In genomic region chr2:167188596-167188967, GRCh38 we compare ENCODE assay signal across 32 cellular contexts.
A peak's percentile ranks its signal among the peaks of the same experiment; 100 is the strongest.
DNase-seq lines count a peak whose midpoint lies in the region; ATAC-seq lines count a peak whose summit lies in the region.
"Had no signal": no experiment of that assay in that cellular context is flagged by ENCODE, and none has a peak within 500 bp of the region (broad histone marks: within the 10 kb centered on the region; RNA-seq: fewer than 3 reads in every experiment).

No MANE protein-coding gene starts in this region.

- H3K4me3 Mint-ChIP-seq in activated CD8-positive, alpha-beta memory T cell treated with anti-CD3 and anti-CD28 coated beads, Interleukin-2, amount 10 ng/mL, durations not matched to agents 7 days and 5 days: no peak overlapping the region
- H3K4me3 Mint-ChIP-seq: activated naive CD4-positive, alpha-beta T cell treated with anti-CD3 and anti-CD28 coated beads, Interleukin-2, amount 50 U/mL, for 24 hours; endodermal cell; H9; stimulated activated memory B cell treated with anti-CD40 and anti-IgM and Interleukin-4, amounts not matched to agents 10 μg/mL and 1 μg/mL and 100 μg/mL, for 72 hours had no signal

- no peaks in the 10 kb centered on the region for H3K27me3 Mint-ChIP-seq in activated CD8-positive, alpha-beta memory T cell treated with anti-CD3 and anti-CD28 coated beads, Interleukin-2, amount 10 ng/mL, durations not matched to agents 7 days and 5 days
- H3K27me3 Mint-ChIP-seq: activated naive CD4-positive, alpha-beta T cell treated with anti-CD3 and anti-CD28 coated beads, Interleukin-2, amount 50 U/mL, for 24 hours; progenitor cell of endocrine pancreas; stimulated activated memory B cell treated with anti-CD40 and anti-IgM and Interleukin-4, amounts not matched to agents 10 μg/mL and 1 μg/mL and 100 μg/mL, for 72 hours had no signal

- no peaks in the 10 kb centered on the region for H3K4me1 ChIP-seq in mesenchymal stem cell (ENCODE audit: control insufficient read depth, insufficient read depth, low read depth, low read length)
- H3K4me1 ChIP-seq in skeletal muscle tissue (ENCODE audit: control insufficient read depth in 3 of 3, insufficient read depth in 3 of 3, low read length in 3 of 3): peaks cover 10 to 22% (median 13%) of the 10 kb centered on the region in 3 donors
- H3K4me1 ChIP-seq: BLaER1 treated with 17β-estradiol and CSF1 and Interleukin-3, amounts not matched to agents 10 nM and 100 nM; upper lobe of right lung had no signal

- DNase-seq in DMS 273 (lab: John Stamatoyannopoulos, UW; ENCODE audit: unreplicated experiment) (peak; percentile 63), DMS 273 treated with DMSO at 0.1 percent for 48 hours (lab: John Stamatoyannopoulos, UW) (no peak), cerebellum (ENCODE audit: low spot score) (peak; percentile 30), mesenchymal stem cell (no peak)
- DNase-seq in activated CD8-positive, alpha-beta memory T cell treated with anti-CD3 and anti-CD28 coated beads, Interleukin-2, amount 10 ng/mL, durations not matched to agents 7 days and 5 days: no peak
- DNase-seq: activated CD4-positive, alpha-beta T cell treated with anti-CD3 and anti-CD28 coated beads for 48 hours; activated CD8-positive, alpha-beta memory T cell treated with anti-CD3 and anti-CD28 coated beads for 24 hours; amygdala; dermis blood vessel endothelial cell; DMS79; endodermal cell; foreskin fibroblast; GDM1; H9; mammary epithelial cell; NCI-H1105; NCI-H1930; NCI-H526 treated with DMSO at 0.1 percent for 48 hours; SHP77 treated with DMSO at 0.1 percent for 48 hours; SW 1271; T-helper 9 cell; upper lobe of right lung had no signal

- no peaks in the 10 kb centered on the region for H3K4me1 Mint-ChIP-seq in activated CD8-positive, alpha-beta memory T cell treated with anti-CD3 and anti-CD28 coated beads, Interleukin-2, amount 10 ng/mL, durations not matched to agents 7 days and 5 days
- H3K4me1 Mint-ChIP-seq: activated naive CD4-positive, alpha-beta T cell treated with anti-CD3 and anti-CD28 coated beads, Interleukin-2, amount 50 U/mL, for 24 hours; stimulated activated memory B cell treated with anti-CD40 and anti-IgM and Interleukin-4, amounts not matched to agents 10 μg/mL and 1 μg/mL and 100 μg/mL, for 72 hours had no signal

- H3K9me3 Mint-ChIP-seq in activated CD8-positive, alpha-beta memory T cell treated with anti-CD3 and anti-CD28 coated beads, Interleukin-2, amount 10 ng/mL, durations not matched to agents 7 days and 5 days (ENCODE audit: low read depth): no peaks in the 10 kb centered on the region
- H3K9me3 Mint-ChIP-seq: activated naive CD4-positive, alpha-beta T cell treated with anti-CD3 and anti-CD28 coated beads, Interleukin-2, amount 50 U/mL, for 24 hours; endodermal cell; H9; stimulated activated memory B cell treated with anti-CD40 and anti-IgM and Interleukin-4, amounts not matched to agents 10 μg/mL and 1 μg/mL and 100 μg/mL, for 72 hours had no signal

- no peak overlapping the region for H3K4ac ChIP-seq in mesenchymal stem cell (ENCODE audit: low read depth in 1 of 2, low read length in 2 of 2)

- no peak overlapping the region for H3K23ac ChIP-seq in mesenchymal stem cell (ENCODE audit: low read length in 2 of 2)

- no peak overlapping the region for H3K14ac ChIP-seq in mesenchymal stem cell (ENCODE audit: low read length in 2 of 2)

- H3K27ac ChIP-seq in mesenchymal stem cell (ENCODE audit: low read length, poor library complexity, severe bottlenecking) (no peak overlapping the region), skeletal muscle tissue (ENCODE audit: low read depth, low read length) (peak overlapping the region; percentile 93)
- H3K27ac ChIP-seq: 22Rv1; BLaER1 treated with 17β-estradiol and CSF1 and Interleukin-3, amounts not matched to agents 10 nM and 100 nM; skin epidermis; upper lobe of right lung had no signal

- H3K9ac ChIP-seq in mesenchymal stem cell (ENCODE audit: low read length) (peak overlapping the region; percentile 4), skeletal muscle tissue (ENCODE audit: low read depth in 1 of 3, low read length in 3 of 3) (peak overlapping the region; percentile 88 to 90 (median 88))
- H3K9ac ChIP-seq: BLaER1 treated with 17β-estradiol and CSF1 and Interleukin-3, amounts not matched to agents 10 nM and 100 nM had no signal

- H2AK5ac ChIP-seq in mesenchymal stem cell (ENCODE audit: low read length, severe bottlenecking): no peak overlapping the region

- H3K18ac ChIP-seq in mesenchymal stem cell (ENCODE audit: low read depth in 1 of 2, low read length in 2 of 2): no peak overlapping the region

- no peak overlapping the region for H2AFZ ChIP-seq in mesenchymal stem cell (ENCODE audit: low read depth, low read length)

- no peak overlapping the region for H2BK15ac ChIP-seq in mesenchymal stem cell (ENCODE audit: low read depth, poor library complexity, severe bottlenecking)

- H2BK120ac ChIP-seq in mesenchymal stem cell (ENCODE audit: low read depth, low read length): no peak overlapping the region

- no peak overlapping the region for H3K27ac Mint-ChIP-seq in activated CD8-positive, alpha-beta memory T cell treated with anti-CD3 and anti-CD28 coated beads, Interleukin-2, amount 10 ng/mL, durations not matched to agents 7 days and 5 days
- H3K27ac Mint-ChIP-seq: activated naive CD4-positive, alpha-beta T cell treated with anti-CD3 and anti-CD28 coated beads, Interleukin-2, amount 50 U/mL, for 24 hours; endodermal cell; progenitor cell of endocrine pancreas; stimulated activated memory B cell treated with anti-CD40 and anti-IgM and Interleukin-4, amounts not matched to agents 10 μg/mL and 1 μg/mL and 100 μg/mL, for 72 hours had no signal

- H3K79me1 ChIP-seq in mesenchymal stem cell (replicated peaks; ENCODE audit: low read length, poor library complexity, severe bottlenecking): no peaks in the 10 kb centered on the region

- H4K91ac ChIP-seq in mesenchymal stem cell (ENCODE audit: low read length): no peak overlapping the region

- ATAC-seq in GM18517 (IDR thresholded peaks at IDR 0.05; ENCODE audit: unreplicated experiment) (no peak), GM19035 (IDR thresholded peaks at IDR 0.05; ENCODE audit: unreplicated experiment) (no peak)
- no peak for ATAC-seq in activated CD8-positive, alpha-beta memory T cell treated with anti-CD3 and anti-CD28 coated beads, Interleukin-2, amount 10 ng/mL, durations not matched to agents 7 days and 5 days
- ATAC-seq: K562; stimulated activated memory B cell treated with anti-CD40 and anti-IgM and Interleukin-4, amounts not matched to agents 10 μg/mL and 1 μg/mL and 100 μg/mL, for 72 hours; upper lobe of right lung had no signal

- no peak overlapping the region for H4K8ac ChIP-seq in mesenchymal stem cell (ENCODE audit: low read length)

- H3K9me3 ChIP-seq in mesenchymal stem cell (ENCODE audit: control insufficient read depth, low read length) (no peaks in the 10 kb centered on the region), skeletal muscle tissue (ENCODE audit: control insufficient read depth in 3 of 3, low read length in 3 of 3) (no peaks in the 10 kb centered on the region)
- H3K9me3 ChIP-seq: BLaER1 treated with 17β-estradiol and CSF1 and Interleukin-3, amounts not matched to agents 10 nM and 100 nM; upper lobe of right lung had no signal

- H3K4me2 ChIP-seq in mesenchymal stem cell (ENCODE audit: low read length, poor library complexity, severe bottlenecking): no peak overlapping the region
- H3K4me2 ChIP-seq: BLaER1 treated with 17β-estradiol and CSF1 and Interleukin-3, amounts not matched to agents 10 nM and 100 nM had no signal

- no peak overlapping the region for H2BK12ac ChIP-seq in mesenchymal stem cell (ENCODE audit: low read length in 2 of 2)

- H3K27me3 ChIP-seq in mesenchymal stem cell (ENCODE audit: control insufficient read depth in 1 of 2, insufficient read depth in 1 of 2, low read length in 2 of 2) (no peaks in the 10 kb centered on the region), skeletal muscle tissue (ENCODE audit: control insufficient read depth in 3 of 3, insufficient read depth in 3 of 3, low read length in 3 of 3) (no peaks in the 10 kb centered on the region)
- H3K27me3 ChIP-seq: BLaER1 treated with 17β-estradiol and CSF1 and Interleukin-3, amounts not matched to agents 10 nM and 100 nM; upper lobe of right lung had no signal

- H3K36me3 ChIP-seq in mesenchymal stem cell (ENCODE audit: control insufficient read depth in 1 of 2, insufficient read depth in 2 of 2, low read depth in 1 of 2, low read length in 2 of 2) (no peaks in the 10 kb centered on the region), skeletal muscle tissue (ENCODE audit: control insufficient read depth in 3 of 3, insufficient read depth in 3 of 3, low read length in 3 of 3) (no peaks in the 10 kb centered on the region)
- H3K36me3 ChIP-seq: BLaER1 treated with 17β-estradiol and CSF1 and Interleukin-3, amounts not matched to agents 10 nM and 100 nM; upper lobe of right lung had no signal

- H3K36me3 Mint-ChIP-seq in activated CD8-positive, alpha-beta memory T cell treated with anti-CD3 and anti-CD28 coated beads, Interleukin-2, amount 10 ng/mL, durations not matched to agents 7 days and 5 days: no peaks in the 10 kb centered on the region
- H3K36me3 Mint-ChIP-seq: activated naive CD4-positive, alpha-beta T cell treated with anti-CD3 and anti-CD28 coated beads, Interleukin-2, amount 50 U/mL, for 24 hours; stimulated activated memory B cell treated with anti-CD40 and anti-IgM and Interleukin-4, amounts not matched to agents 10 μg/mL and 1 μg/mL and 100 μg/mL, for 72 hours had no signal

- no peak overlapping the region for H2BK5ac ChIP-seq in mesenchymal stem cell (ENCODE audit: low read depth, low read length, poor library complexity, severe bottlenecking)

- WGBS in mesenchymal stem cell: no CpG with 5 or more reads among the region's 1 CpG

- CTCF ChIA-PET in activated CD8-positive, alpha-beta memory T cell treated with anti-CD3 and anti-CD28 coated beads, Interleukin-2, amount 10 ng/mL, durations not matched to agents 7 days and 5 days (lab: Charles Lee): no interaction called here

- H3K4me3 ChIP-seq in mesenchymal stem cell (ENCODE audit: insufficient read depth in 1 of 2, low read depth in 1 of 2, low read length in 2 of 2) (no peak overlapping the region), skeletal muscle tissue (ENCODE audit: low read length in 3 of 3) (peak overlapping the region; percentile 73 to 81 (median 73))
- H3K4me3 ChIP-seq: BLaER1 treated with 17β-estradiol and CSF1 and Interleukin-3, amounts not matched to agents 10 nM and 100 nM; K562; skin epidermis; upper lobe of right lung had no signal

Comparison
In these comparisons a context has a peak if more than half of its experiments do, and no peak if none do; other contexts are left out.
1. DNase-seq: peak in DMS 273 (single experiment) and cerebellum (single experiment); none in DMS 273 treated with DMSO at 0.1 percent for 48 hours (single experiment), mesenchymal stem cell (single experiment) and activated CD8-positive, alpha-beta memory T cell treated with anti-CD3 and anti-CD28 coated beads, Interleukin-2, amount 10 ng/mL, durations not matched to agents 7 days and 5 days (single experiment).
2. H3K4me3 ChIP-seq: peak in skeletal muscle tissue (3 of 3); none in mesenchymal stem cell (0 of 2).